Comparison of ENCODE assay signal across 11 cellular contexts in the genomic region with DNA sequence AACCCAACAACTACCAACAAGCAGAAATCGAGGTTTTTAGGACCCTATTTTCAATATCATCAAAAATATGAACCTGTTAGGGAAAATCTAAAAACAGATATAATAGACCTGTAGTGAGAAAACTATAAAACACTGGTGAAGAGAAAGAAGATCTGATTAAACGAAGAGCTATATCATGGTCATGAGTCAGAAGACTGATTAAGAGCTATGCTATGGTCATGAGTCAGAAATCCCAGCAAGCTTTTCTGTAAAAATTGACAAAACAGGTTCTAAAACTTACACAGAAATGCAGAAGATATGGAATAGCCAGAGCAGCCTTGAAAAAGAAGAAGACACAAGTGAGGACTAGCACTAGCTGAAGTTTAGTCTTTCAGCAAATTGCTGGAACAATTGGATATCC.
DNase-seq lines count a peak whose midpoint lies in the region; FAIRE-seq and TF ChIP-seq lines count a peak whose summit lies in the region.
"Had no signal": no experiment of that assay in that cellular context is flagged by ENCODE, and none has a peak within 500 bp of the region (broad histone marks: within the 10 kb centered on the region; RNA-seq: fewer than 3 reads in every experiment).

No MANE protein-coding gene starts in this region.

- H4K20me1 ChIP-seq in astrocyte (ENCODE audit: insufficient read depth, low read length) = peaks cover 6% of the 10 kb centered on the region
- H4K20me1 ChIP-seq in hepatocyte (ENCODE audit: insufficient read depth, poor library complexity, severe bottlenecking) = no peaks in the 10 kb centered on the region

- H3K4me1 ChIP-seq in astrocyte (ENCODE audit: insufficient read depth, low read length) (peaks cover 12% of the 10 kb centered on the region), hepatocyte (ENCODE audit: insufficient read depth) (peaks cover 26% of the 10 kb centered on the region), stomach (peaks cover 0 to 4% (median under 1%) of the 10 kb centered on the region in 4 donors)

- H3K27me3 Mint-ChIP-seq in astrocyte (ENCODE audit: low read depth, unreplicated experiment) = no peaks in the 10 kb centered on the region
- no peaks in the 10 kb centered on the region for H3K27me3 Mint-ChIP-seq in activated CD4-positive, alpha-beta memory T cell treated with anti-CD3 and anti-CD28 coated beads for 36 hours
- H3K27me3 Mint-ChIP-seq: brain had no signal

- no peak for TF ChIP-seq POLR2A in stomach (IDR thresholded peaks at IDR 0.05)

- H3K4me2 ChIP-seq in astrocyte (ENCODE audit: low read length) (peak overlapping the region; percentile 45), hepatocyte (no peak overlapping the region)

- POLR2A ChIA-PET in activated CD4-positive, alpha-beta memory T cell treated with anti-CD3 and anti-CD28 coated beads for 36 hours (lab: Charles Lee) = interaction anchor here (1.1 kb wide), 1 partner anchor 13 kb away, joined by 4 read pairs; no protein-coding TSS in a partner anchor

- no peak overlapping the region for H3K4me3 ChIP-seq in HFF-Myc (replicated peaks; ENCODE audit: low read depth, low read length)
- no peak overlapping the region for H3K4me3 ChIP-seq in astrocyte (ENCODE audit: insufficient read depth, low read depth, low read length)
- H3K4me3 ChIP-seq in hepatocyte = peak overlapping the region; percentile 18
- H3K4me3 ChIP-seq in stomach = no peak overlapping the region
- H3K4me3 ChIP-seq: SK-N-MC had no signal

- no peak overlapping the region for H2AFZ ChIP-seq in astrocyte (ENCODE audit: low read depth, low read length)
- no peak overlapping the region for H2AFZ ChIP-seq in hepatocyte

- peak; percentile 99 for FAIRE-seq in astrocyte (lab: Jason Lieb, UNC)
- FAIRE-seq: frontal cortex had no signal

- H3K9ac ChIP-seq in astrocyte (ENCODE audit: low read length) = peak overlapping the region; percentile 9

- DNase-seq in AG08396 (ENCODE audit: low spot score) = peak; percentile 78
- DNase-seq in HFF-Myc (ENCODE audit: extremely low read depth, low read depth) = peak; percentile 21
- DNase-seq in astrocyte (ENCODE audit: low read depth) = peak; percentile 82
- DNase-seq in hepatocyte (ENCODE audit: low spot score) = no peak
- no peak for DNase-seq in stomach
- DNase-seq in KBM-7 = no peak
- DNase-seq in NCI-H526 treated with DMSO at 0.1 percent for 48 hours (lab: John Stamatoyannopoulos, UW) = no peak
- no peak for DNase-seq in activated CD4-positive, alpha-beta memory T cell treated with anti-CD3 and anti-CD28 coated beads for 36 hours

- in situ Hi-C loops in KBM-7 (cut with MboI; ENCODE audit: low pct_unique_long_range_greater_than_20kb, low sequenced_read_pairs) = no loop called here

- no peak overlapping the region for H3K4me3 Mint-ChIP-seq in astrocyte (ENCODE audit: unreplicated experiment)
- no peak overlapping the region for H3K4me3 Mint-ChIP-seq in activated CD4-positive, alpha-beta memory T cell treated with anti-CD3 and anti-CD28 coated beads for 36 hours
- H3K4me3 Mint-ChIP-seq: brain had no signal

- no peaks in the 10 kb centered on the region for H3K27me3 ChIP-seq in astrocyte (ENCODE audit: insufficient read depth, low read length)
- no peaks in the 10 kb centered on the region for H3K27me3 ChIP-seq in hepatocyte
- H3K27me3 ChIP-seq in stomach = no peaks in the 10 kb centered on the region

- no peaks in the 10 kb centered on the region for H3K9me3 ChIP-seq in astrocyte (ENCODE audit: insufficient read depth, low read depth, low read length)
- H3K9me3 ChIP-seq in hepatocyte (ENCODE audit: low read depth) = no peaks in the 10 kb centered on the region
- H3K9me3 ChIP-seq in stomach = no peaks in the 10 kb centered on the region

- H3K27ac ChIP-seq in astrocyte (ENCODE audit: low read depth, low read length) (peak overlapping the region; percentile 69), hepatocyte (peak overlapping the region; percentile 69), stomach (no peak overlapping the region)
- H3K27ac ChIP-seq: SK-N-MC had no signal

- TF ChIP-seq CTCF in HFF-Myc (IDR thresholded peaks at IDR 0.05; ENCODE audit: low read depth, low read length, missing control alignments) (no peak), astrocyte (IDR thresholded peaks at IDR 0.05; ENCODE audit: insufficient read depth, low read depth, low read length) (no peak), hepatocyte (IDR thresholded peaks at IDR 0.05; ENCODE audit: poor library complexity) (no peak), stomach (IDR thresholded peaks at IDR 0.05) (no peak)

- intact Hi-C loops in stomach (cut with DNase I; ENCODE audit: low total_unique reads) = no loop called here
- intact Hi-C loops in activated CD4-positive, alpha-beta memory T cell treated with anti-CD3 and anti-CD28 coated beads for 36 hours (cut with micrococcal nuclease) = no loop called here

- peak overlapping the region; percentile 79 for H3K27ac Mint-ChIP-seq in astrocyte (ENCODE audit: unreplicated experiment)
- H3K27ac Mint-ChIP-seq in activated CD4-positive, alpha-beta memory T cell treated with anti-CD3 and anti-CD28 coated beads for 36 hours = no peak overlapping the region
- H3K27ac Mint-ChIP-seq: brain had no signal

- 77% methylated on average over 2 of the region's 2 CpGs for whole genome bisulfite sequencing in hepatocyte (ENCODE audit: low lambda C conversion rate, missing lambda C conversion rate)
- WGBS in stomach, 5 donors = 80 to 94% (median 87%) methylated on average over 2 of the region's 2 CpGs

- H3K9me3 Mint-ChIP-seq in astrocyte (ENCODE audit: unreplicated experiment) = peaks cover 3% of the 10 kb centered on the region
- no peaks in the 10 kb centered on the region for H3K9me3 Mint-ChIP-seq in activated CD4-positive, alpha-beta memory T cell treated with anti-CD3 and anti-CD28 coated beads for 36 hours

- CTCF ChIA-PET in activated CD4-positive, alpha-beta memory T cell treated with anti-CD3 and anti-CD28 coated beads for 36 hours (lab: Charles Lee) = interaction anchor here (1.2 kb wide), 1 partner anchor 12 kb away, joined by 4 read pairs; no protein-coding TSS in a partner anchor

- no peak for TF ChIP-seq EP300 in stomach (IDR thresholded peaks at IDR 0.05)

- H3K4me1 Mint-ChIP-seq in astrocyte (ENCODE audit: low read depth, unreplicated experiment) = peaks cover 20% of the 10 kb centered on the region
- H3K4me1 Mint-ChIP-seq in activated CD4-positive, alpha-beta memory T cell treated with anti-CD3 and anti-CD28 coated beads for 36 hours (ENCODE audit: low read depth) = peaks cover 16% of the 10 kb centered on the region

- no peaks in the 10 kb centered on the region for H3K79me2 ChIP-seq in astrocyte (ENCODE audit: insufficient read depth, low read length)
- H3K79me2 ChIP-seq in hepatocyte = no peaks in the 10 kb centered on the region

- H3K36me3 ChIP-seq in astrocyte (ENCODE audit: insufficient read depth, low read length) (no peaks in the 10 kb centered on the region), hepatocyte (replicated peaks; ENCODE audit: insufficient read depth, low read depth) (no peaks in the 10 kb centered on the region), stomach (peaks cover 0 to 15% (median 11%) of the 10 kb centered on the region in 4 donors)

- no peaks in the 10 kb centered on the region for H3K9me2 ChIP-seq in hepatocyte (replicated peaks; ENCODE audit: insufficient read depth)

- H3K36me3 Mint-ChIP-seq in astrocyte (ENCODE audit: low read depth, unreplicated experiment) = peaks cover 12% of the 10 kb centered on the region
- peaks cover 4% of the 10 kb centered on the region for H3K36me3 Mint-ChIP-seq in activated CD4-positive, alpha-beta memory T cell treated with anti-CD3 and anti-CD28 coated beads for 36 hours

Comparison
In these comparisons a context has a peak if more than half of its experiments do, and no peak if none do; other contexts are left out.
1. DNase-seq: peak in AG08396 (single experiment), HFF-Myc (single experiment) and astrocyte (single experiment); none in hepatocyte (single experiment), stomach (single experiment), KBM-7 (single experiment), NCI-H526 treated with DMSO at 0.1 percent for 48 hours (single experiment) and activated CD4-positive, alpha-beta memory T cell treated with anti-CD3 and anti-CD28 coated beads for 36 hours (single experiment).
2. H3K27ac ChIP-seq: peak in astrocyte (single experiment) and hepatocyte (single experiment); none in stomach (0 of 5).